Comparison of ENCODE assay signal across 10 cellular contexts in genomic region chr3:50317303-50317702, GRCh38. TPM values are rescaled to one million over a fixed set of nuclear protein-coding genes. Genes with fewer than 3 reads are reported as not detected.
A peak's percentile ranks its signal among the peaks of the same experiment; 100 is the strongest.
DNase-seq lines count a peak whose midpoint lies in the region; TF ChIP-seq lines count a peak whose summit lies in the region.
"Had no signal": no experiment of that assay in that cellular context is flagged by ENCODE, and none has a peak within 500 bp of the region (broad histone marks: within the 10 kb centered on the region; RNA-seq: fewer than 3 reads in every experiment).

No MANE protein-coding gene starts in this region.

- H3K79me2 ChIP-seq in OCI-LY1 (ENCODE audit: insufficient read depth, low read length) = no peaks in the 10 kb centered on the region

- H3K27ac ChIP-seq in OCI-LY1 (ENCODE audit: low read depth, low read length, poor library complexity, severe bottlenecking) (peak overlapping the region; percentile 69), esophagus muscularis mucosa (replicated peaks in 1 of 4) (peak overlapping the region; percentile 21 to 61 (median 39)), prostate gland (peak overlapping the region; percentile 90 to 91)
- H3K27ac ChIP-seq: tibial artery had no signal

- no peak overlapping the region for H2AFZ ChIP-seq in OCI-LY1 (ENCODE audit: low read length)

- intact Hi-C loops in Caco-2 (cut with micrococcal nuclease; ENCODE audit: unreplicated experiment) (no loop called here), esophagus muscularis mucosa (cut with DNase I) (no loop called here), prostate gland (cut with DNase I) (no loop called here)

- no peak overlapping the region for H3K4me3 ChIP-seq in Caco-2 (ENCODE audit: low read depth, low read length)
- peak overlapping the region; percentile 26 for H3K4me3 ChIP-seq in OCI-LY1 (ENCODE audit: low read depth, low read length, poor library complexity, severe bottlenecking)
- H3K4me3 ChIP-seq in esophagus muscularis mucosa = peak overlapping the region in 1 of 4 donors; percentile 6
- no peak overlapping the region for H3K4me3 ChIP-seq in prostate gland
- H3K4me3 ChIP-seq: tibial artery had no signal

- H3K9me2 ChIP-seq in OCI-LY1 (ENCODE audit: low read depth, low read length) = no peaks in the 10 kb centered on the region

- peaks cover 47% of the 10 kb centered on the region for H3K36me3 Mint-ChIP-seq in Caco-2 (ENCODE audit: insufficient read depth, unreplicated experiment)

- H3K4me1 ChIP-seq in Caco-2 (peaks cover 23% of the 10 kb centered on the region), OCI-LY1 (ENCODE audit: insufficient read depth, low read length, severe bottlenecking) (peaks cover 45% of the 10 kb centered on the region), esophagus muscularis mucosa (peaks cover 44 to 64% (median 54%) of the 10 kb centered on the region in 4 donors), prostate gland (replicated peaks) (peaks cover 27% of the 10 kb centered on the region)

- peak overlapping the region; percentile 43; the same call in 1 of the 2 replicates for H3K9ac ChIP-seq in OCI-LY1 (ENCODE audit: low read length)

- 59% methylated on average over 5 of the region's 6 CpGs for WGBS in esophagus muscularis mucosa
- 34% methylated on average over 6 of the region's 6 CpGs for WGBS in prostate gland

- H4K20me1 ChIP-seq in OCI-LY1 (ENCODE audit: insufficient read depth, low read length) = no peaks in the 10 kb centered on the region

- CTCF ChIA-PET in Caco-2 (lab: Charles Lee) = no interaction called here

- H3K27me3 ChIP-seq in Caco-2 (replicated peaks; ENCODE audit: control insufficient read depth, insufficient read depth, low read length) = no peaks in the 10 kb centered on the region
- no peaks in the 10 kb centered on the region for H3K27me3 ChIP-seq in OCI-LY1 (ENCODE audit: insufficient read depth, low read length)
- H3K27me3 ChIP-seq in esophagus muscularis mucosa = no peaks in the 10 kb centered on the region
- H3K27me3 ChIP-seq in prostate gland (replicated peaks; ENCODE audit: insufficient read depth) = no peaks in the 10 kb centered on the region
- H3K27me3 ChIP-seq: tibial artery had no signal

- H3K4me3 Mint-ChIP-seq in Caco-2 (ENCODE audit: unreplicated experiment) = no peak overlapping the region

- no peaks in the 10 kb centered on the region for H3K27me3 Mint-ChIP-seq in Caco-2 (ENCODE audit: insufficient read depth, unreplicated experiment)

- TF ChIP-seq CTCF in Caco-2 (IDR thresholded peaks at IDR 0.05; ENCODE audit: insufficient read depth in 1 of 2, low read depth in 1 of 2, low read length in 1 of 2, severe bottlenecking in 1 of 2, unreplicated experiment in 1 of 2) = no peak
- TF ChIP-seq CTCF in OCI-LY1 (IDR thresholded peaks at IDR 0.05; ENCODE audit: low read length) = no peak
- no peak for TF ChIP-seq CTCF in esophagus muscularis mucosa (IDR thresholded peaks at IDR 0.05)
- TF ChIP-seq CTCF in prostate gland (IDR thresholded peaks at IDR 0.05) = no peak

- POLR2A ChIA-PET in Caco-2 (lab: Charles Lee) = interaction anchor here (1.0 kb wide), 1 partner anchor 20 kb away, joined by 4 read pairs; no protein-coding TSS in a partner anchor

- no peak for TF ChIP-seq EP300 in esophagus muscularis mucosa (IDR thresholded peaks at IDR 0.05)

- peak overlapping the region; percentile 82 for H3K27ac Mint-ChIP-seq in Caco-2 (ENCODE audit: unreplicated experiment)

- peak overlapping the region; percentile 55 for H3K4me2 ChIP-seq in OCI-LY1 (ENCODE audit: low read length)

- H3K9me3 Mint-ChIP-seq in Caco-2 (ENCODE audit: unreplicated experiment) = no peaks in the 10 kb centered on the region

- H3K36me3 ChIP-seq in Caco-2 (ENCODE audit: control insufficient read depth, insufficient read depth, low read length) (peaks cover 4% of the 10 kb centered on the region), OCI-LY1 (ENCODE audit: insufficient read depth, low read length) (no peaks in the 10 kb centered on the region), esophagus muscularis mucosa (peaks cover 0 to 65% (median 51%) of the 10 kb centered on the region in 4 donors), prostate gland (no peaks in the 10 kb centered on the region)

- DNase-seq in Caco-2 = no peak
- DNase-seq in esophagus muscularis mucosa (ENCODE audit: extremely low spot score) = no peak
- no peak for DNase-seq in prostate gland (ENCODE audit: low spot score)
- DNase-seq in NCI-H2029 (lab: John Stamatoyannopoulos, UW) = no peak
- DNase-seq in T1000 (lab: John Stamatoyannopoulos, UW) = no peak
- no peak for DNase-seq in DMS 273 treated with DMSO at 0.1 percent for 48 hours (lab: John Stamatoyannopoulos, UW)
- DNase-seq in GF-D8 (lab: John Stamatoyannopoulos, UW) = no peak
- DNase-seq: cortex of kidney, tibial artery had no signal

- no TSS peak for BruUV-seq in Caco-2 (replicated peaks; lab: Mats Ljungman, UMichigan)

- H3K9me3 ChIP-seq in Caco-2 = no peaks in the 10 kb centered on the region
- no peaks in the 10 kb centered on the region for H3K9me3 ChIP-seq in OCI-LY1 (ENCODE audit: low read length)
- H3K9me3 ChIP-seq in esophagus muscularis mucosa = no peaks in the 10 kb centered on the region
- H3K9me3 ChIP-seq in prostate gland = no peaks in the 10 kb centered on the region
- H3K9me3 ChIP-seq: tibial artery had no signal

- no peaks in the 10 kb centered on the region for H3F3A ChIP-seq in OCI-LY1 (ENCODE audit: insufficient read depth, low read length)

- TF ChIP-seq POLR2A in esophagus muscularis mucosa (IDR thresholded peaks at IDR 0.05; ENCODE audit: low read depth) (no peak), prostate gland (IDR thresholded peaks at IDR 0.05) (no peak)

- peaks cover 17% of the 10 kb centered on the region for H3K4me1 Mint-ChIP-seq in Caco-2 (ENCODE audit: low read depth, unreplicated experiment)

RNA-seq across cellular contexts. Expression of gene HYAL2, which starts 5.2 kb away (rescaled TPM):
- total RNA-seq in Caco-2 (2022) = 30.1 and 31.6 TPM in 2 replicates
- 100 to 1,000 TPM in 2 of 4 donors, 10 to 100 TPM in 2; 37.4 to 114 (median 97.2) TPM for total RNA-seq in esophagus muscularis mucosa
- total RNA-seq in prostate gland = 100 to 1,000 TPM in 1 of 2 donors, 10 to 100 TPM in 1; 76.1 to 131 TPM

RNA-seq across cellular contexts. Expression of gene TUSC2, which starts 10.7 kb away (rescaled TPM):
- 34.9 and 38.3 TPM in 2 replicates for total RNA-seq in Caco-2 (2022)
- 10 to 100 TPM; 18.7 to 40.6 (median 37.5) TPM for total RNA-seq in esophagus muscularis mucosa
- total RNA-seq in prostate gland = 100 to 1,000 TPM in 1 of 2 donors, 10 to 100 TPM in 1; 31.9 to 121 TPM

RNA-seq across cellular contexts. Expression of gene HYAL1, which starts 13.9 kb away (rescaled TPM):
- total RNA-seq in Caco-2 (2022) = 2.3 and 2.6 TPM in 2 replicates
- total RNA-seq in esophagus muscularis mucosa = 10 to 100 TPM in 1 of 4 donors, 1 to 10 TPM in 3; 8.3 to 15.6 (median 9.0) TPM
- 1 to 10 TPM; 2.0 TPM for total RNA-seq in prostate gland

RNA-seq across cellular contexts. Expression of gene HYAL3, which starts 18.1 kb away (rescaled TPM):
- 5.2 and 6.8 TPM in 2 replicates for total RNA-seq in Caco-2 (2022)
- 1 to 10 TPM; 2.1 to 6.7 (median 3.4) TPM for total RNA-seq in esophagus muscularis mucosa
- 10 to 100 TPM in 1 of 2 donors, 1 to 10 TPM in 1; 4.1 to 10.7 TPM for total RNA-seq in prostate gland

RNA-seq across cellular contexts. Expression of gene NAA80, which starts 18.1 kb away (rescaled TPM):
- total RNA-seq in Caco-2 (2022) = 6.7 and 8.2 TPM in 2 replicates
- total RNA-seq in esophagus muscularis mucosa = 1 to 10 TPM; 6.8 to 9.5 (median 8.0) TPM
- total RNA-seq in prostate gland = 10 to 100 TPM; 15.8 to 28.0 TPM

Comparison
In these comparisons a context has a peak if more than half of its experiments do, and no peak if none do; other contexts are left out.
1. H3K27ac ChIP-seq: peak in every context shown above with its lines; median percentile 90 in prostate gland; 69 in OCI-LY1; 39 in esophagus muscularis mucosa.